Comparison of ENCODE assay signal across 6 cellular contexts in genomic region chr7:66880577-66880976, GRCh38. TPM values are rescaled to one million over a fixed set of nuclear protein-coding genes. Genes with fewer than 3 reads are reported as not detected.
DNase-seq lines count a peak whose midpoint lies in the region; ATAC-seq and TF ChIP-seq lines count a peak whose summit lies in the region.
"Not testable (repeated sequence)": the region's sequence is repeated elsewhere in the genome, so short reads cannot be mapped to it uniquely, and the experiment has no call there.

No MANE protein-coding gene starts in this region.

- H3K27me3 ChIP-seq in Caco-2 (replicated peaks; ENCODE audit: control insufficient read depth, insufficient read depth, low read length); hepatocyte; trophoblast cell (ENCODE audit: insufficient read depth, low read length): not testable (repeated sequence)

- H3K36me3 Mint-ChIP-seq in Caco-2 (ENCODE audit: insufficient read depth, unreplicated experiment) = not testable (repeated sequence)

- H3K9me3 Mint-ChIP-seq in Caco-2 (ENCODE audit: unreplicated experiment) = not testable (repeated sequence)

- H3K79me2 ChIP-seq in hepatocyte; trophoblast cell (ENCODE audit: control insufficient read depth, insufficient read depth, low read length, poor library complexity): not testable (repeated sequence)

- H3K36me3 ChIP-seq in Caco-2 (ENCODE audit: control insufficient read depth, insufficient read depth, low read length); hepatocyte (replicated peaks; ENCODE audit: insufficient read depth, low read depth); mucosa of descending colon (ENCODE audit: low read depth); trophoblast cell (ENCODE audit: control insufficient read depth in 1 of 2, insufficient read depth in 2 of 2, low read length in 2 of 2): not testable (repeated sequence)

- intact Hi-C loops in Caco-2 (cut with micrococcal nuclease; ENCODE audit: unreplicated experiment) = loop anchor here (5.0 kb wide), 1 partner anchor 33 kb away; no protein-coding TSS in a partner anchor
- intact Hi-C loops in left colon (cut with DNase I, micrococcal nuclease); mucosa of descending colon (cut with DNase I, micrococcal nuclease): not testable (repeated sequence)

- not testable (repeated sequence) for H3K4me1 Mint-ChIP-seq in Caco-2 (ENCODE audit: low read depth, unreplicated experiment)

- ATAC-seq in left colon = peak; percentile 65
- ATAC-seq in mucosa of descending colon = peak; percentile 42

- not testable (repeated sequence) for TF ChIP-seq CTCF in Caco-2 (IDR thresholded peaks at IDR 0.05; ENCODE audit: insufficient read depth in 1 of 2, low read depth in 1 of 2, low read length in 1 of 2, severe bottlenecking in 1 of 2, unreplicated experiment in 1 of 2); VCaP (conservative IDR thresholded peaks at IDR 0.05); hepatocyte (IDR thresholded peaks at IDR 0.05; ENCODE audit: poor library complexity); mucosa of descending colon (IDR thresholded peaks at IDR 0.05)

- H3K27ac ChIP-seq in VCaP (peak overlapping the region; percentile 82), hepatocyte (peak overlapping the region; percentile 10)
- not testable (repeated sequence) for H3K27ac ChIP-seq in trophoblast cell (ENCODE audit: low read depth, low read length)

- not testable (repeated sequence) for H3K4me3 ChIP-seq in Caco-2 (ENCODE audit: low read depth, low read length); hepatocyte; mucosa of descending colon; trophoblast cell (ENCODE audit: low read depth, low read length)

- not testable (repeated sequence) for H3K9ac ChIP-seq in trophoblast cell (ENCODE audit: low read length)

- not testable (repeated sequence) for H4K12ac ChIP-seq in trophoblast cell (ENCODE audit: low read depth, low read length)

- not testable (repeated sequence) for H4K8ac ChIP-seq in trophoblast cell (ENCODE audit: low read depth, low read length)

- H3K4me1 ChIP-seq in Caco-2 = peaks cover 14% of the 10 kb centered on the region
- H3K4me1 ChIP-seq in hepatocyte (ENCODE audit: insufficient read depth); mucosa of descending colon (ENCODE audit: low read depth); trophoblast cell (ENCODE audit: control insufficient read depth in 1 of 2, insufficient read depth in 2 of 2, low read length in 2 of 2): not testable (repeated sequence)

- not testable (repeated sequence) for BruUV-seq in Caco-2 (replicated peaks; lab: Mats Ljungman, UMichigan)

- not testable (repeated sequence) for H3K23ac ChIP-seq in trophoblast cell (ENCODE audit: low read length)

- H3K18ac ChIP-seq in trophoblast cell (ENCODE audit: low read length) = not testable (repeated sequence)

- not testable (repeated sequence) for H3K4me2 ChIP-seq in hepatocyte; trophoblast cell (ENCODE audit: low read length)

- H3K9me2 ChIP-seq in hepatocyte (replicated peaks; ENCODE audit: insufficient read depth) = not testable (repeated sequence)

- H2BK120ac ChIP-seq in trophoblast cell (ENCODE audit: insufficient read depth, low read length, poor library complexity) = not testable (repeated sequence)

- POLR2A ChIA-PET in Caco-2 (lab: Charles Lee) = not testable (repeated sequence)

- not testable (repeated sequence) for DNase-seq in Caco-2; hepatocyte (ENCODE audit: low spot score); left colon
- DNase-seq in mucosa of descending colon = peak in 1 of 3 donors; percentile 4
- DNase-seq in trophoblast cell = peak; percentile 22 to 60

- not testable (repeated sequence) for H3K14ac ChIP-seq in trophoblast cell (ENCODE audit: low read length)

- H4K91ac ChIP-seq in trophoblast cell (ENCODE audit: low read depth, low read length) = not testable (repeated sequence)

- H4K20me1 ChIP-seq in hepatocyte (ENCODE audit: insufficient read depth, poor library complexity, severe bottlenecking) = not testable (repeated sequence)

- WGBS in hepatocyte (ENCODE audit: low lambda C conversion rate, missing lambda C conversion rate) = 76% methylated on average over 6 of the region's 6 CpGs
- WGBS in trophoblast cell (ENCODE audit: extremely low coverage, insufficient coverage, insufficient read length) = no CpG with 5 or more reads among the region's 6 CpGs

- H3K79me1 ChIP-seq in trophoblast cell (ENCODE audit: low read length) = not testable (repeated sequence)

- H2BK12ac ChIP-seq in trophoblast cell (ENCODE audit: low read length) = not testable (repeated sequence)

- peak overlapping the region; percentile 21 for H3K4me3 Mint-ChIP-seq in Caco-2 (ENCODE audit: unreplicated experiment)

- H2BK5ac ChIP-seq in trophoblast cell (ENCODE audit: low read depth, low read length, poor library complexity) = not testable (repeated sequence)

- peak overlapping the region; percentile 13 for H3K27ac Mint-ChIP-seq in Caco-2 (ENCODE audit: unreplicated experiment)

- CTCF ChIA-PET in Caco-2 (lab: Charles Lee) = not testable (repeated sequence)

- H2AK5ac ChIP-seq in trophoblast cell (ENCODE audit: low read length) = not testable (repeated sequence)

- H2AFZ ChIP-seq in hepatocyte; trophoblast cell (ENCODE audit: insufficient read depth, low read length, poor library complexity): not testable (repeated sequence)

- not testable (repeated sequence) for H3K4ac ChIP-seq in trophoblast cell (ENCODE audit: low read depth, low read length)

- not testable (repeated sequence) for H3K27me3 Mint-ChIP-seq in Caco-2 (ENCODE audit: insufficient read depth, unreplicated experiment)

- not testable (repeated sequence) for H3K9me3 ChIP-seq in Caco-2; hepatocyte (ENCODE audit: low read depth); mucosa of descending colon; trophoblast cell (ENCODE audit: insufficient read depth, low read depth, low read length)

RNA-seq across cellular contexts. Expression of gene TMEM248, which starts 40.4 kb away (rescaled TPM):
- total RNA-seq in Caco-2 (2022) (98.0 and 99.7 TPM in 2 replicates), hepatocyte (80.3 and 82.2 TPM in 2 replicates), left colon (100 to 1,000 TPM; 121 TPM), mucosa of descending colon (100 to 1,000 TPM; 101 to 130 (median 111) TPM)
- 86.9 and 91.5 TPM in 2 replicates for polyA plus RNA-seq in hepatocyte
- polyA plus RNA-seq in trophoblast cell (2013) = 92.6 and 97.8 TPM in 2 replicates
